Comparison of ENCODE assay signal across 18 cellular contexts in genomic region chr18:75283758-75284157, GRCh38.
DNase-seq lines count a peak whose midpoint lies in the region; ATAC-seq, FAIRE-seq and TF ChIP-seq lines count a peak whose summit lies in the region.
"Had no signal": no experiment of that assay in that cellular context is flagged by ENCODE, and none has a peak within 500 bp of the region (broad histone marks: within the 10 kb centered on the region; RNA-seq: fewer than 3 reads in every experiment).

No MANE protein-coding gene starts in this region.

- CTCF ChIA-PET in HepG2 (lab: Yijun Ruan, JAX; ENCODE audit: low intra/inter-chr PET ratio, low total read pairs) (no interaction called here), H1 (lab: Charles Lee; ENCODE audit: partially characterized antibody) (no interaction called here)

- POLR2A ChIA-PET in HepG2 (lab: Yijun Ruan, JAX), result no interaction called here
- POLR2A ChIA-PET in H1 (lab: Charles Lee; ENCODE audit: partially characterized antibody), result no interaction called here

- H4K91ac ChIP-seq in H1 (replicated peaks; ENCODE audit: insufficient read length, low read length), result no peak overlapping the region
- H4K91ac ChIP-seq in neuronal stem cell (ENCODE audit: low read depth, low read length, poor library complexity), result no peak overlapping the region

- H2AK5ac ChIP-seq in H1 (ENCODE audit: low read depth, low read length) (no peak overlapping the region), neuronal stem cell (ENCODE audit: low read depth, low read length) (no peak overlapping the region)

- TF ChIP-seq EP300 in HepG2 (IDR thresholded peaks at IDR 0.05; ENCODE audit: low read depth in 2 of 2, low read length in 2 of 2), result no peak
- no peak for TF ChIP-seq EP300 in HepG2 (CRISPR knock-in tag; IDR thresholded peaks at IDR 0.05; ENCODE audit: borderline replicate concordance)
- no peak for TF ChIP-seq EP300 in H1 (IDR thresholded peaks at IDR 0.05; ENCODE audit: borderline replicate concordance in 1 of 2, low read depth in 2 of 2, low read length in 2 of 2)

- H3K27ac ChIP-seq in HepG2 (ENCODE audit: extremely low read length, insufficient read depth, low read length) (no peak overlapping the region), right lobe of liver (no peak overlapping the region), H1 (ENCODE audit: low read depth, low read length) (no peak overlapping the region), neuronal stem cell (replicated peaks; ENCODE audit: low read length) (no peak overlapping the region)
- H3K27ac ChIP-seq: BLaER1 had no signal

- no peak overlapping the region for H2BK20ac ChIP-seq in H1 (ENCODE audit: low read length)

- TF ChIP-seq CTCF in HepG2 (CRISPR knock-in tag; IDR thresholded peaks at IDR 0.05) (no peak), right lobe of liver (IDR thresholded peaks at IDR 0.05) (no peak), H1 (IDR thresholded peaks at IDR 0.05; ENCODE audit: control extremely low read depth in 1 of 3, insufficient read depth in 1 of 3, low read depth in 1 of 3, low read length in 3 of 3) (no peak)

- no peak for ATAC-seq in HepG2
- ATAC-seq in right lobe of liver, result no peak
- no peak for ATAC-seq in GM19351 (IDR thresholded peaks at IDR 0.05; ENCODE audit: unreplicated experiment)
- ATAC-seq in GM19324 (IDR thresholded peaks at IDR 0.05; ENCODE audit: low FRiP score, unreplicated experiment), result no peak
- ATAC-seq: GM12878 had no signal

- TF ChIP-seq RAD21 in HepG2 (CRISPR knock-in tag; IDR thresholded peaks at IDR 0.05), result no peak
- no peak for TF ChIP-seq RAD21 in H1 (IDR thresholded peaks at IDR 0.05 in 1 of 2, conservative IDR thresholded peaks at IDR 0.05 in 1 of 2; ENCODE audit: low read depth in 2 of 2, low read length in 2 of 2)

- H3K4ac ChIP-seq in H1 (replicated peaks; ENCODE audit: insufficient read length, low read depth, low read length) (no peak overlapping the region), neuronal stem cell (ENCODE audit: low read length) (no peak overlapping the region)

- in situ Hi-C loops in HepG2 (cut with HindIII; ENCODE audit: extremely low pct_ligation_motif_present, low pct_unique_long_range_greater_than_20kb), result no loop called here

- no peak overlapping the region for H3K14ac ChIP-seq in H1 (ENCODE audit: insufficient read length)
- no peak overlapping the region for H3K14ac ChIP-seq in neuronal stem cell (ENCODE audit: low read length)

- H3K23ac ChIP-seq in H1 (ENCODE audit: insufficient read length) (no peak overlapping the region), neuronal stem cell (ENCODE audit: low read depth, low read length, poor library complexity) (no peak overlapping the region)

- TF ChIP-seq POLR2A in HepG2 (IDR thresholded peaks at IDR 0.05; ENCODE audit: insufficient read depth in 1 of 2, low read depth in 2 of 2, low read length in 2 of 2) (no peak), right lobe of liver (IDR thresholded peaks at IDR 0.05) (no peak), H1 (IDR thresholded peaks at IDR 0.05; ENCODE audit: control extremely low read depth in 1 of 2, low read depth in 2 of 2, low read length in 2 of 2) (no peak)

- no TSS peak for BruUV-seq in HepG2 (replicated peaks; lab: Mats Ljungman, UMichigan)

- no peak overlapping the region for H4K5ac ChIP-seq in H1 (ENCODE audit: insufficient read length, low read depth, low read length)

- H4K20me1 ChIP-seq in HepG2 (ENCODE audit: insufficient read depth, low read length) (no peaks in the 10 kb centered on the region), H1 (replicated peaks in 1 of 2; ENCODE audit: control insufficient read depth in 1 of 2, insufficient read depth in 2 of 2, low read length in 2 of 2) (no peaks in the 10 kb centered on the region)

- H2AFZ ChIP-seq in HepG2 (ENCODE audit: low read length) (no peak overlapping the region), H1 (ENCODE audit: low read length) (no peak overlapping the region), neuronal stem cell (ENCODE audit: low read length) (no peak overlapping the region)

- H3K79me1 ChIP-seq in H1 (ENCODE audit: low read depth, low read length) (no peaks in the 10 kb centered on the region), neuronal stem cell (ENCODE audit: low read depth, low read length) (no peaks in the 10 kb centered on the region)

- intact Hi-C loops in HepG2 (cut with micrococcal nuclease; ENCODE audit: unreplicated experiment) (no loop called here), right lobe of liver (cut with DNase I) (no loop called here)

- H3K36me3 ChIP-seq in HepG2 (replicated peaks in 1 of 2; ENCODE audit: control insufficient read depth in 1 of 2, insufficient read depth in 2 of 2, low read length in 2 of 2), result peaks cover 5 to 15% of the 10 kb centered on the region in 2 experiments; a peak in 4 of 5 replicates
- peaks cover 0 to 23% (median 7%) of the 10 kb centered on the region in 4 donors for H3K36me3 ChIP-seq in right lobe of liver
- no peaks in the 10 kb centered on the region for H3K36me3 ChIP-seq in H1 (ENCODE audit: control insufficient read depth in 2 of 4, insufficient read depth in 4 of 4, low read length in 3 of 4)
- peaks cover 0 to 18% of the 10 kb centered on the region in 2 donors for H3K36me3 ChIP-seq in neuronal stem cell (replicated peaks in 1 of 2; ENCODE audit: control insufficient read depth in 2 of 2, insufficient read depth in 2 of 2, low read length in 2 of 2)

- no peak overlapping the region for H3K4me3 ChIP-seq in HepG2 (replicated peaks in 1 of 3; ENCODE audit: insufficient read depth in 1 of 3, low read depth in 2 of 3, low read length in 3 of 3)
- no peak overlapping the region for H3K4me3 ChIP-seq in right lobe of liver
- no peak overlapping the region for H3K4me3 ChIP-seq in H1 (ENCODE audit: extremely low read depth in 1 of 4, insufficient read depth in 2 of 4, low read depth in 3 of 4, low read length in 4 of 4)
- H3K4me3 ChIP-seq in neuronal stem cell (ENCODE audit: low read length in 2 of 2), result no peak overlapping the region
- H3K4me3 ChIP-seq: BLaER1, GM12878 had no signal

- H3K9ac ChIP-seq in HepG2 (ENCODE audit: insufficient read depth, low read depth, low read length), result no peak overlapping the region
- no peak overlapping the region for H3K9ac ChIP-seq in H1 (replicated peaks in 1 of 4; ENCODE audit: extremely low read depth in 1 of 4, low read depth in 3 of 4, low read length in 3 of 4)
- peak overlapping the region; percentile 26 for H3K9ac ChIP-seq in neuronal stem cell (ENCODE audit: low read depth, low read length, poor library complexity)
- H3K9ac ChIP-seq: BLaER1 had no signal

- 97% methylated on average over 6 of the region's 6 CpGs for WGBS in HepG2 (ENCODE audit: low lambda C conversion rate)
- 95% methylated on average over 3 of the region's 6 CpGs for WGBS in right lobe of liver (ENCODE audit: insufficient coverage, low coverage, low lambda C conversion rate, missing lambda C conversion rate)
- whole genome bisulfite sequencing in H1 (ENCODE audit: extremely low coverage in 1 of 2, insufficient coverage in 1 of 2, insufficient read length in 1 of 2, insufficient replicate concordance in 2 of 2, low coverage in 1 of 2, low lambda C conversion rate in 2 of 2, missing lambda C conversion rate in 1 of 2), 2 experiments, result 89% methylated on average over 6 of the region's 6 CpGs; no CpG with 5 or more reads in 1 of the 2 experiments
- WGBS in neuronal stem cell (ENCODE audit: extremely low coverage in 2 of 2, insufficient read length in 2 of 2, insufficient replicate concordance in 1 of 2), 2 donors, result no CpG with 5 or more reads among the region's 6 CpGs

- no peak overlapping the region for H3K56ac ChIP-seq in H1 (replicated peaks; ENCODE audit: insufficient read length, low read depth, low read length)

- no peak for DNase-seq in HepG2 (ENCODE audit: low spot score)
- no peak for DNase-seq in right lobe of liver
- DNase-seq in H1 (ENCODE audit: low read depth in 1 of 2, low spot score in 2 of 2), result no peak
- no peak for DNase-seq in neuronal stem cell (ENCODE audit: low spot score)
- no peak for DNase-seq in GM19239 (ENCODE audit: insufficient read length, low spot score)
- DNase-seq: 8988T; CD4-positive, alpha-beta memory T cell; COR-L47; DMS 273 treated with DMSO at 0.1 percent for 48 hours; DMS53; DND-41; EL; GOT3; H9 had no signal

- H3K18ac ChIP-seq in H1 (ENCODE audit: extremely low read depth, low read length) (no peak overlapping the region), neuronal stem cell (ENCODE audit: low read length) (no peak overlapping the region)

- H3K23me2 ChIP-seq in H1 (ENCODE audit: low read depth, low read length), result no peaks in the 10 kb centered on the region

- H3K4me2 ChIP-seq in HepG2 (ENCODE audit: low read depth, low read length) (no peak overlapping the region), H1 (ENCODE audit: insufficient read depth in 1 of 2, low read depth in 2 of 2, low read length in 2 of 2) (no peak overlapping the region), neuronal stem cell (ENCODE audit: insufficient read depth, low read length, poor library complexity, severe bottlenecking) (no peak overlapping the region)
- H3K4me2 ChIP-seq: BLaER1 had no signal

- no peaks in the 10 kb centered on the region for H3K9me3 ChIP-seq in HepG2 (ENCODE audit: low read length)
- H3K9me3 ChIP-seq in right lobe of liver, result no peaks in the 10 kb centered on the region
- no peaks in the 10 kb centered on the region; a peak in 1 of 4 replicates for H3K9me3 ChIP-seq in H1 (ENCODE audit: insufficient read depth in 2 of 2, low read depth in 1 of 2, low read length in 1 of 2)
- peaks cover 0 to 3% of the 10 kb centered on the region in 2 donors for H3K9me3 ChIP-seq in neuronal stem cell (replicated peaks in 1 of 2; ENCODE audit: control insufficient read depth in 2 of 2, insufficient read depth in 1 of 2, low read depth in 1 of 2, low read length in 2 of 2)

- no peak for FAIRE-seq in HepG2 (lab: Jason Lieb, UNC)
- no peak for FAIRE-seq in H1 (lab: Jason Lieb, UNC)
- no peak for FAIRE-seq in GM19239 (lab: Jason Lieb, UNC)
- FAIRE-seq: GM12878 had no signal

- no peak overlapping the region for H2BK15ac ChIP-seq in H1 (ENCODE audit: low read length)
- no peak overlapping the region for H2BK15ac ChIP-seq in neuronal stem cell (ENCODE audit: low read length)

- H2BK12ac ChIP-seq in H1 (ENCODE audit: low read depth, low read length) (0 out of 2 replicates have a peak overlapping the region, but pooled peaks have one; percentile 72), neuronal stem cell (ENCODE audit: low read length) (no peak overlapping the region)

- no peak overlapping the region for H2BK5ac ChIP-seq in H1 (ENCODE audit: low read depth, low read length)
- H2BK5ac ChIP-seq in neuronal stem cell (ENCODE audit: low read length), result no peak overlapping the region

- H4K8ac ChIP-seq in H1 (ENCODE audit: extremely low read depth, insufficient read depth, low read length) (no peak overlapping the region), neuronal stem cell (ENCODE audit: low read depth, low read length) (no peak overlapping the region)

- no peaks in the 10 kb centered on the region for H3K79me2 ChIP-seq in HepG2 (ENCODE audit: insufficient read depth, low read length)
- no peaks in the 10 kb centered on the region for H3K79me2 ChIP-seq in H1 (ENCODE audit: control insufficient read depth in 1 of 2, insufficient read depth in 2 of 2, low read length in 2 of 2)

- no peaks in the 10 kb centered on the region for H3K27me3 ChIP-seq in HepG2 (ENCODE audit: control insufficient read depth in 1 of 2, insufficient read depth in 2 of 2, low read length in 2 of 2)
- no peaks in the 10 kb centered on the region for H3K27me3 ChIP-seq in right lobe of liver
- H3K27me3 ChIP-seq in H1 (replicated peaks in 1 of 4; ENCODE audit: control insufficient read depth in 3 of 4, extremely low read depth in 1 of 4, insufficient read depth in 3 of 4, low read length in 3 of 4), result no peaks in the 10 kb centered on the region
- H3K27me3 ChIP-seq in neuronal stem cell (ENCODE audit: control insufficient read depth in 3 of 3, insufficient read depth in 3 of 3, low read depth in 1 of 3, low read length in 3 of 3), result no peaks in the 10 kb centered on the region
- H3K27me3 ChIP-seq: BLaER1 had no signal

- H3K4me1 ChIP-seq in HepG2 (ENCODE audit: insufficient read depth, low read length), result no peaks in the 10 kb centered on the region
- H3K4me1 ChIP-seq in right lobe of liver, result no peaks in the 10 kb centered on the region
- no peaks in the 10 kb centered on the region; a peak in 1 of 7 replicates for H3K4me1 ChIP-seq in H1 (replicated peaks in 1 of 4; ENCODE audit: control insufficient read depth in 3 of 4, insufficient read depth in 4 of 4, low read length in 3 of 4)
- H3K4me1 ChIP-seq in neuronal stem cell (ENCODE audit: control insufficient read depth in 2 of 2, insufficient read depth in 1 of 2, low read depth in 1 of 2, low read length in 2 of 2), result peaks cover 0 to 4% of the 10 kb centered on the region in 2 donors

- H2BK120ac ChIP-seq in H1 (replicated peaks; ENCODE audit: low read depth, low read length), result no peak overlapping the region
- H2BK120ac ChIP-seq in neuronal stem cell (ENCODE audit: low read depth, low read length), result no peak overlapping the region
